18 cellular contexts compared by ENCODE assay signal in genomic region chr2:241891315-241891987, GRCh38. TPM values are rescaled to one million over a fixed set of nuclear protein-coding genes. Genes with fewer than 3 reads are reported as not detected.
DNase-seq lines count a peak whose midpoint lies in the region; ATAC-seq and TF ChIP-seq lines count a peak whose summit lies in the region.
"Had no signal": no experiment of that assay in that cellular context is flagged by ENCODE, and none has a peak within 500 bp of the region (broad histone marks: within the 10 kb centered on the region; RNA-seq: fewer than 3 reads in every experiment).

No MANE protein-coding gene starts in this region.

- no peak overlapping the region for H3K4me2 ChIP-seq in GM23338

- no peaks in the 10 kb centered on the region; the same call in 1 of the 2 replicates for H4K20me1 ChIP-seq in GM23338 (replicated peaks; ENCODE audit: insufficient read depth)

- peaks cover 24% of the 10 kb centered on the region for H3K36me3 Mint-ChIP-seq in GM23338 (ENCODE audit: low read depth)

- H2AFZ ChIP-seq in GM23338, result no peak overlapping the region

- intact Hi-C loops in body of pancreas (cut with DNase I) (no loop called here), mucosa of descending colon (cut with DNase I, micrococcal nuclease) (no loop called here)

- peaks cover 22% of the 10 kb centered on the region for H3K4me1 Mint-ChIP-seq in GM23338

- H3K27ac Mint-ChIP-seq in GM23338, result no peak overlapping the region
- H3K27ac Mint-ChIP-seq: activated naive CD8-positive, alpha-beta T cell treated with anti-CD3 and anti-CD28 coated beads, Interleukin-2, amount 10 ng/mL, durations not matched to agents 7 days and 5 days had no signal

- peaks cover 21% of the 10 kb centered on the region for H3K27me3 Mint-ChIP-seq in GM23338 (ENCODE audit: insufficient read depth, low read depth, poor library complexity)
- H3K27me3 Mint-ChIP-seq: activated naive CD8-positive, alpha-beta T cell treated with anti-CD3 and anti-CD28 coated beads, Interleukin-2, amount 10 ng/mL, durations not matched to agents 7 days and 5 days; CD4-positive, alpha-beta memory T cell had no signal

- ATAC-seq in GM23338 (peak; percentile 9; the same call in 2 of the 3 replicates), body of pancreas (peak; percentile 49), mucosa of descending colon (peak; percentile 12), GM21737 (IDR thresholded peaks at IDR 0.05; ENCODE audit: unreplicated experiment) (no peak)

- H3K27ac ChIP-seq in 22Rv1 (peak overlapping the region; percentile 81), GM23338 (ENCODE audit: low read depth) (no peak overlapping the region), body of pancreas (peak overlapping the region; percentile 92 to 97 (median 94))

- no peaks in the 10 kb centered on the region for H3K9me2 ChIP-seq in GM23338 (ENCODE audit: insufficient read depth)

- DNase-seq in GM23338 (ENCODE audit: low spot score) (no peak), body of pancreas (peak; percentile 69 to 82 (median 79)), mucosa of descending colon (peak in 1 of 3 donors; percentile 29), NCI-H2196 (lab: John Stamatoyannopoulos, UW; ENCODE audit: unreplicated experiment) (no peak)
- DNase-seq in effector CD8-positive, alpha-beta T cell (lab: John Stamatoyannopoulos, UW), result no peak
- DNase-seq in activated CD8-positive, alpha-beta memory T cell treated with anti-CD3 and anti-CD28 coated beads, Interleukin-2, amount 50 U/mL, for 48 hours, result no peak
- DNase-seq: activated naive CD8-positive, alpha-beta T cell treated with anti-CD3 and anti-CD28 coated beads, Interleukin-2, amount 10 ng/mL, durations not matched to agents 7 days and 5 days; KBM-7; NCI-H1694; NCI-H226; occipital lobe; T1000 had no signal

- H3K9me3 Mint-ChIP-seq in GM23338, result peaks cover 22% of the 10 kb centered on the region

- WGBS in body of pancreas, 2 donors, result 45 to 52% methylated on average over 19 to 27 of the region's 27 CpGs

- no peaks in the 10 kb centered on the region for H3K36me3 ChIP-seq in GM23338 (ENCODE audit: insufficient read depth)
- H3K36me3 ChIP-seq in body of pancreas (replicated peaks in 1 of 2; ENCODE audit: insufficient read depth in 1 of 2, low read depth in 2 of 2), result no peaks in the 10 kb centered on the region
- no peaks in the 10 kb centered on the region for H3K36me3 ChIP-seq in mucosa of descending colon (ENCODE audit: low read depth)

- H3K79me2 ChIP-seq in GM23338 (replicated peaks; ENCODE audit: insufficient read depth), result no peaks in the 10 kb centered on the region

- H3F3A ChIP-seq in GM23338 (replicated peaks; ENCODE audit: low read depth), result 0 out of 2 replicates have a peak, but pooled peaks cover 3% of the 10 kb centered on the region

- H3K4me3 ChIP-seq in GM23338, result no peak overlapping the region
- H3K4me3 ChIP-seq in body of pancreas, result no peak overlapping the region
- H3K4me3 ChIP-seq in mucosa of descending colon, result no peak overlapping the region

- H3K4me3 Mint-ChIP-seq in GM23338, result no peak overlapping the region
- H3K4me3 Mint-ChIP-seq: activated naive CD8-positive, alpha-beta T cell treated with anti-CD3 and anti-CD28 coated beads, Interleukin-2, amount 10 ng/mL, durations not matched to agents 7 days and 5 days; CD4-positive, alpha-beta memory T cell had no signal

- H3K27me3 ChIP-seq in GM23338 (ENCODE audit: insufficient read depth), result no peaks in the 10 kb centered on the region
- no peaks in the 10 kb centered on the region for H3K27me3 ChIP-seq in body of pancreas

- TF ChIP-seq CTCF in 22Rv1 (IDR thresholded peaks at IDR 0.05), result no peak
- no peak for TF ChIP-seq CTCF in GM23338 (conservative IDR thresholded peaks at IDR 0.05; ENCODE audit: low read depth in 2 of 2)
- TF ChIP-seq CTCF in body of pancreas (IDR thresholded peaks at IDR 0.05), result no peak
- no peak for TF ChIP-seq CTCF in mucosa of descending colon (IDR thresholded peaks at IDR 0.05)

- peak; percentile 17 to 66 (median 46) for TF ChIP-seq POLR2A in body of pancreas (IDR thresholded peaks at IDR 0.05)

- H3K9me3 ChIP-seq in body of pancreas (no peaks in the 10 kb centered on the region), mucosa of descending colon (no peaks in the 10 kb centered on the region)

- H3K4me1 ChIP-seq in GM23338 (ENCODE audit: insufficient read depth), result peaks cover 5% of the 10 kb centered on the region; the same call in 1 of the 2 replicates
- H3K4me1 ChIP-seq in body of pancreas, result peaks cover 82% of the 10 kb centered on the region
- H3K4me1 ChIP-seq in mucosa of descending colon (ENCODE audit: low read depth), result no peaks in the 10 kb centered on the region

TF ChIP-seq in GM23338, 12 proteins besides CTCF, POLR2A, EP300 and RAD21 (continues in another document):
- no peak for TF ChIP-seq JUNB (IDR thresholded peaks at IDR 0.05; ENCODE audit: unreplicated experiment)
- TF ChIP-seq NANOG (IDR thresholded peaks at IDR 0.05; ENCODE audit: borderline replicate concordance), result no peak
- TF ChIP-seq ZNF331 (CRISPR knock-in tag; IDR thresholded peaks at IDR 0.05; ENCODE audit: low read depth), result no peak
- TF ChIP-seq ZNF462 (CRISPR knock-in tag; IDR thresholded peaks at IDR 0.05), result no peak
- no peak for TF ChIP-seq POLR2AphosphoS5 (IDR thresholded peaks at IDR 0.05; ENCODE audit: low read depth)
- no peak for TF ChIP-seq STAT1 (IDR thresholded peaks at IDR 0.05; ENCODE audit: unreplicated experiment)
- TF ChIP-seq EZH2 (IDR thresholded peaks at IDR 0.05; ENCODE audit: low read depth, unreplicated experiment), result no peak
- no peak for TF ChIP-seq ZNF114 (CRISPR knock-in tag; IDR thresholded peaks at IDR 0.05)

RNA-seq across cellular contexts. Expression of gene RTP5, which starts 21.9 kb away (rescaled TPM):
- total RNA-seq in GM23338 (2014; rRNA removed; shearing (Covaris generic)), result 0.50 TPM in 1 of 2 replicates, not detected in the other
- polyA plus RNA-seq in GM23338 (2016; fragmentation: Nextera tagmentation; extraction: Ambion mirVana), result not detected in 2 replicates
- not detected for total RNA-seq in body of pancreas
- total RNA-seq in mucosa of descending colon, result not detected
- total RNA-seq: sciatic nerve had no signal
- polyA plus RNA-seq: CD4-positive, alpha-beta memory T cell had no signal

RNA-seq across cellular contexts. Expression of gene PDCD1, which starts 32.8 kb away (rescaled TPM):
- 0.38 and 1.8 TPM in 2 replicates for total RNA-seq in GM23338 (2014; rRNA removed; shearing (Covaris generic))
- polyA plus RNA-seq in GM23338 (2016; fragmentation: Nextera tagmentation; extraction: Ambion mirVana), result 0.23 and 0.34 TPM in 2 replicates
- total RNA-seq in body of pancreas (1 to 10 TPM in 1 of 2 donors, under 1 TPM in 1; 0.99 to 1.3 TPM), mucosa of descending colon (under 1 TPM in 2 of 3 donors, not detected in 1; 0.13 to 0.70 TPM)
- total RNA-seq: myocyte, occipital lobe, temporal lobe had no signal

Comparison
In these comparisons a context has a peak if more than half of its experiments do, and no peak if none do; other contexts are left out.
1. DNase-seq: peak in body of pancreas (4 of 4); none in GM23338 (single experiment), effector CD8-positive, alpha-beta T cell (single experiment), activated CD8-positive, alpha-beta memory T cell treated with anti-CD3 and anti-CD28 coated beads, Interleukin-2, amount 50 U/mL, for 48 hours (single experiment) and NCI-H2196 (single experiment).